ENCODE assay signal across 2 cellular contexts in the genomic region with DNA sequence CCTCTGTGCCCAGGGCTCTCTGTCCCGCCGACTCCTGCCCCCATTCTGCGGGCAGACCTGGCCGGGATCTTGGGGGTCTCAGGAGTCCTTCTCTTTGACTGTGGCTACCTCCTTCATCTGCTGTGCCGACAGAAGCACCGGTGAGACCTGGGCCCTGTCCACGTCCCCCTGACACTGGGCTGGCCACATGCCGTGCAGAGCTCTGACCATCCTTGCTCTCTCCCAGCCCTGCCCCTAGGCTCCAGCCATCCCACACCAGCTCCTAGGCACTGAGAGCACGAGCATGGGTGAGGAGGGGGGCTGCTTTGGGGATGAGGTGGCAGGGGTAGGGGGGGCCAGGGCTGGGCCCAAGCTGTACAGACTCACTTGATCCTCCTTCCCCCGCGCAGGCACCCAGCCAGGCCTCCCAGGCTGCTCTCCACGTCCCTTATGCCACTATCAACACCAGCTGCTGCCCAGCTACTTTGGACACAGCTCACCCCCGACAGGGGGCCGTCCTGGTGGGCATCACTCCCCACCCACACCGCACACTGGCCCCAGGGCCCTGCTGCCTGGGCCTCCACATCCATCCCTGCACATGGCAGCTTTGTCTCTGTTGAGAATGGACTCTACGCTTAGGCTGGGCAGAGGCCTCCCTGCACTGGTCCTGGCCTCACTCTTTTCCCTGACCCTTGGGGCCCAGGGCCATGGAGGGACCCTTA.
TF ChIP-seq lines count a peak whose summit lies in the region.

No MANE protein-coding gene starts in this region.

TF ChIP-seq in IMR-90, 13 proteins besides CTCF, POLR2A, EP300 and RAD21:
- TF ChIP-seq RFX5 (IDR thresholded peaks at IDR 0.05; ENCODE audit: low read depth, low read length), result no peak
- no peak for TF ChIP-seq ELK1 (IDR thresholded peaks at IDR 0.05; ENCODE audit: borderline replicate concordance, low read depth, low read length)
- no peak for TF ChIP-seq MAZ (IDR thresholded peaks at IDR 0.05; ENCODE audit: borderline replicate concordance, low read depth, low read length)
- TF ChIP-seq FOS (IDR thresholded peaks at IDR 0.05; ENCODE audit: low read depth, low read length), result no peak
- no peak for TF ChIP-seq CHD1 (IDR thresholded peaks at IDR 0.05; ENCODE audit: low read depth, low read length)
- TF ChIP-seq SMC3 (IDR thresholded peaks at IDR 0.05; ENCODE audit: low read depth, low read length), result no peak
- no peak for TF ChIP-seq MAFK (IDR thresholded peaks at IDR 0.05; ENCODE audit: low read depth, low read length)
- no peak for TF ChIP-seq RCOR1 (IDR thresholded peaks at IDR 0.05; ENCODE audit: insufficient replicate concordance, low read length)
- TF ChIP-seq BHLHE40 (IDR thresholded peaks at IDR 0.05; ENCODE audit: low read depth, low read length), result no peak
- no peak for TF ChIP-seq MXI1 (IDR thresholded peaks at IDR 0.05; ENCODE audit: borderline replicate concordance, low read depth, low read length)
- TF ChIP-seq CEBPB (IDR thresholded peaks at IDR 0.05; ENCODE audit: low read depth, low read length), result no peak
- no peak for TF ChIP-seq USF2 (IDR thresholded peaks at IDR 0.05; ENCODE audit: low read depth, low read length)
- no peak for TF ChIP-seq NFE2L2 (IDR thresholded peaks at IDR 0.05; ENCODE audit: low read depth, low read length)

TF ChIP-seq in GM12878, 131 proteins besides CTCF, POLR2A, EP300 and RAD21:
- TF ChIP-seq TCF3 (IDR thresholded peaks at IDR 0.05; ENCODE audit: borderline replicate concordance, insufficient read depth, low read depth, low read length) (no peak), ZNF622 (IDR thresholded peaks at IDR 0.05) (no peak), NFXL1 (IDR thresholded peaks at IDR 0.05; ENCODE audit: borderline replicate concordance) (no peak), RELB (IDR thresholded peaks at IDR 0.05; ENCODE audit: low read depth) (no peak), SPI1 (IDR thresholded peaks at IDR 0.05; ENCODE audit: borderline replicate concordance, insufficient read depth, low read depth, low read length) (no peak), NFIC (IDR thresholded peaks at IDR 0.05; ENCODE audit: low read depth, low read length) (no peak), ELK1 (IDR thresholded peaks at IDR 0.05; ENCODE audit: low read depth, low read length) (no peak), SMAD5 (IDR thresholded peaks at IDR 0.05; ENCODE audit: low read depth) (no peak), ZZZ3 (IDR thresholded peaks at IDR 0.05; ENCODE audit: control insufficient read depth, insufficient read length, low read depth) (no peak), RELA (IDR thresholded peaks at IDR 0.05; ENCODE audit: borderline replicate concordance, partially characterized antibody) (no peak), ETV6 (conservative IDR thresholded peaks at IDR 0.05 in 1 of 2, IDR thresholded peaks at IDR 0.05 in 1 of 2; ENCODE audit: borderline replicate concordance in 1 of 2, low read depth in 1 of 2) (no peak), RCOR1 (conservative IDR thresholded peaks at IDR 0.05; ENCODE audit: low read depth, low read length) (no peak), LARP7 (IDR thresholded peaks at IDR 0.05) (no peak), JUNB (IDR thresholded peaks at IDR 0.05) (no peak), IKZF2 (IDR thresholded peaks at IDR 0.05) (no peak), USF1 (IDR thresholded peaks at IDR 0.05; ENCODE audit: borderline replicate concordance, extremely low read length, insufficient read depth, low read depth, low read length) (no peak), BACH1 (IDR thresholded peaks at IDR 0.05; ENCODE audit: borderline replicate concordance) (no peak), FOXM1 (IDR thresholded peaks at IDR 0.05; ENCODE audit: low read depth, low read length) (no peak), PRDM15 (CRISPR knock-in tag; IDR thresholded peaks at IDR 0.05) (no peak)
- TF ChIP-seq, protein P1, sequence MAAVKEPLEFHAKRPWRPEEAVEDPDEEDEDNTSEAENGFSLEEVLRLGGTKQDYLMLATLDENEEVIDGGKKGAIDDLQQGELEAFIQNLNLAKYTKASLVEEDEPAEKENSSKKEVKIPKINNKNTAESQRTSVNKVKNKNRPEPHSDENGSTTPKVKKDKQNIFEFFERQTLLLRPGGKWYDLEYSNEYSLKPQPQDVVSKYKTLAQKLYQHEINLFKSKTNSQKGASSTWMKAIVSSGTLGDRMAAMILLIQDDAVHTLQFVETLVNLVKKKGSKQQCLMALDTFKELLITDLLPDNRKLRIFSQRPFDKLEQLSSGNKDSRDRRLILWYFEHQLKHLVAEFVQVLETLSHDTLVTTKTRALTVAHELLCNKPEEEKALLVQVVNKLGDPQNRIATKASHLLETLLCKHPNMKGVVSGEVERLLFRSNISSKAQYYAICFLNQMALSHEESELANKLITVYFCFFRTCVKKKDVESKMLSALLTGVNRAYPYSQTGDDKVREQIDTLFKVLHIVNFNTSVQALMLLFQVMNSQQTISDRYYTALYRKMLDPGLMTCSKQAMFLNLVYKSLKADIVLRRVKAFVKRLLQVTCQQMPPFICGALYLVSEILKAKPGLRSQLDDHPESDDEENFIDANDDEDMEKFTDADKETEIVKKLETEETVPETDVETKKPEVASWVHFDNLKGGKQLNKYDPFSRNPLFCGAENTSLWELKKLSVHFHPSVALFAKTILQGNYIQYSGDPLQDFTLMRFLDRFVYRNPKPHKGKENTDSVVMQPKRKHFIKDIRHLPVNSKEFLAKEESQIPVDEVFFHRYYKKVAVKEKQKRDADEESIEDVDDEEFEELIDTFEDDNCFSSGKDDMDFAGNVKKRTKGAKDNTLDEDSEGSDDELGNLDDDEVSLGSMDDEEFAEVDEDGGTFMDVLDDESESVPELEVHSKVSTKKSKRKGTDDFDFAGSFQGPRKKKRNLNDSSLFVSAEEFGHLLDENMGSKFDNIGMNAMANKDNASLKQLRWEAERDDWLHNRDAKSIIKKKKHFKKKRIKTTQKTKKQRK (IDR thresholded peaks at IDR 0.05; ENCODE audit: low read depth, low read length), result no peak
